11 cellular contexts compared by ENCODE assay signal in the genomic region with DNA sequence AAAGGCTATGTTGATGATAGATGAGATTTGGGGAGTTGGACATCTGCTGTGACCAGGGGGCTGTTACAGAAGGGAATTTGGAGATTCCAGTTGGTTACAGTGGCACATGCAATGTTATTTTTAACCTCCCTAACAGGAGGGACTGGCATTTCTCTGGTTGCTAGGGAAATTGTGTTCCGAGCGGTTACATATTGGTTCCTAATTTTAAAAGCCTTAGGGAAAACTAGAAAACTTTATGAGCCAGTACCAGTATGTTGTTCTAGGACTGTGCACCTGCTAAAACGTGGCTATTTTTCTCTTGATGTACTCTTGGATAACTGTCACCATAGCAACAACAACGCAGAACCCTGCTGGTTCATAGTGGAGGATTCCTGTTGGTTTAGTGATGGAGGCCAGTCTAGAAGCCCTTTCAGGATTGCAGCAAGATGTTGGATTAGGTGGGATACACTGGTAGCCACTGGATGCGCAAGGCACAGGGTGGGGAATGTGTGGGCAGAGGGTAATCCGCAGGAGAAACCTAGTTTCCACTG.
"Had no signal": no experiment of that assay in that cellular context is flagged by ENCODE, and none has a peak within 500 bp of the region (broad histone marks: within the 10 kb centered on the region; RNA-seq: fewer than 3 reads in every experiment).

No MANE protein-coding gene starts in this region.

- H3K4me3 ChIP-seq: gastroesophageal sphincter, ovary, suprapubic skin had no signal

- ATAC-seq: effector memory CD8-positive, alpha-beta T cell; gastroesophageal sphincter; left ventricle myocardium superior had no signal

- H3K4me1 ChIP-seq: gastroesophageal sphincter, suprapubic skin, upper lobe of right lung had no signal

- H3K9me3 ChIP-seq: gastroesophageal sphincter, ovary, suprapubic skin, upper lobe of right lung had no signal

- H3K27ac ChIP-seq: epithelial cell of prostate, gastroesophageal sphincter, ovary, suprapubic skin, upper lobe of right lung had no signal

- DNase-seq: activated CD4-positive, CD25-positive, alpha-beta regulatory T cell; activated effector memory CD4-positive, alpha-beta T cell treated with Interleukin-2 at 50 U/mL for 16 hours; activated T-cell treated with anti-CD3 and anti-CD28 coated beads, Interleukin-2, amount 50 U/mL, for 24 hours; effector memory CD8-positive, alpha-beta T cell; left ventricle myocardium superior; mesenchymal stem cell; ovary; upper lobe of right lung had no signal

- H3K27me3 ChIP-seq: ovary, suprapubic skin, upper lobe of right lung had no signal

- H3K36me3 ChIP-seq: gastroesophageal sphincter, ovary, suprapubic skin, upper lobe of right lung had no signal
